In genomic region chr2:54249629-54250028, GRCh38 we compare ENCODE assay signal across 36 cellular contexts. TPM values are rescaled to one million over a fixed set of nuclear protein-coding genes. Genes with fewer than 3 reads are reported as not detected.
"Had no signal": no experiment of that assay in that cellular context is flagged by ENCODE, and none has a peak within 500 bp of the region (broad histone marks: within the 10 kb centered on the region; RNA-seq: fewer than 3 reads in every experiment).

No MANE protein-coding gene starts in this region.

- H3K27ac ChIP-seq: KMS-11 had no signal

- H3K27me3 ChIP-seq: MG63 had no signal

- H3K36me3 ChIP-seq: MG63 had no signal

- H3K4me3 ChIP-seq: MG63 had no signal

- DNase-seq: Karpas-422, Kasumi-1, KG1, MG63, MM.1S, MV-4-11, NCI-H1048, NCI-H1092, NCI-H1092 treated with DMSO at 0.1 percent for 48 hours, NCI-H1105, NCI-H1105 treated with DMSO at 0.1 percent for 48 hours, NCI-H1417, NCI-H1417 treated with DMSO at 0.1 percent for 48 hours, NCI-H1436, NCI-H1436 treated with DMSO at 0.1 percent for 48 hours, NCI-H1694, NCI-H1694 treated with DMSO at 0.1 percent for 48 hours, NCI-H187, NCI-H187 treated with DMSO at 0.1 percent for 48 hours, NCI-H2029, NCI-H2029 treated with DMSO at 0.1 percent for 48 hours, NCI-H2081, NCI-H2081 treated with DMSO at 0.1 percent for 48 hours, NCI-H2107, NCI-H2171, NCI-H2171 treated with DMSO at 0.1 percent for 48 hours, NCI-H2227 treated with DMSO at 0.1 percent for 48 hours, NCI-H226, NCI-H345, NCI-H446, NCI-H446 treated with DMSO at 0.1 percent for 48 hours had no signal

- H3K9me3 ChIP-seq: MG63 had no signal

RNA-seq across cellular contexts. Expression of gene TSPYL6, which starts 6.4 kb away (rescaled TPM):
- total RNA-seq: LHCN-M2, M059J, MCF 10A, NCI-H460 had no signal
